In the genomic region with DNA sequence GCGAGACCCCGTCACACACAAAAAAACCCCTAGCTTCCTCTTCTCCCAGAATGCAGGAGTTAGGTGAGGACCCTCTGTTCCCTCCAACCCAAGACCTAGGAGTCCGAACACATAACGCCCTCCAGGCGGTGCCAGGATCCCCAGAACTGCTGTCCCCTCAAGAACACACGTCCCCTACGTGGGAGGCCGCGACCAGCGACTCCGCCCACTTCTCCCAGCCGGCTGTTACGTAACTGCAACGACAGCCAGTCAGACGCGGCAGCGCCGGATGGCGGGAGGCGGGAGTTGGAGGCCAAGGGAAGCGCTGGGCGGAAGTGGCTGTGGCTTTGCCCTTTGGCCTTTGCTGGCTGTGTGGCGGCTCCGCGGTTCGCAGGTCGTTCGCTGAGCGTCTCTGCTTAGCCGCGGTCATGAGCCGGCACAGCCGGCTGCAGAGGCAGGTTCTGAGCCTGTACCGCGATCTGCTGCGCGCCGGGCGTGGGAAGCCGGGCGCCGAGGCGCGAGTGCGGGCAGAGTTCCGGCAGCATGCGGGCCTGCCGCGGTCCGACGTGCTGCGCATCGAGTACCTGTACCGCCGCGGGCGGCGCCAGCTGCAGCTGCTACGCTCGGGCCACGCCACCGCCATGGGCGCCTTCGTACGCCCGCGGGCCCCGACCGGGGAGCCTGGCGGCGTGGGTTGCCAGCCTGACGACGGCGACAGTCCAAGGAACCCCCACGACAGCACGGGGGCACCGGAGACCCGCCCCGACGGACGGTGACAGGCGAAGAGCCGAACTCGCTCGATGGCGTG, we compare ENCODE assay signal across 1 cellular context.
TF ChIP-seq lines count a peak whose summit lies in the region.

A gene with protein sequence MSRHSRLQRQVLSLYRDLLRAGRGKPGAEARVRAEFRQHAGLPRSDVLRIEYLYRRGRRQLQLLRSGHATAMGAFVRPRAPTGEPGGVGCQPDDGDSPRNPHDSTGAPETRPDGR (plus strand): TSS at position 321 of the 787 bp plus-strand sequence. CDS start 87 bp downstream, at position 408.

TF ChIP-seq in HepG2, 621 proteins besides CTCF, POLR2A, EP300 and RAD21 (continued from another document and continues in another):
- TF ChIP-seq, protein P1, sequence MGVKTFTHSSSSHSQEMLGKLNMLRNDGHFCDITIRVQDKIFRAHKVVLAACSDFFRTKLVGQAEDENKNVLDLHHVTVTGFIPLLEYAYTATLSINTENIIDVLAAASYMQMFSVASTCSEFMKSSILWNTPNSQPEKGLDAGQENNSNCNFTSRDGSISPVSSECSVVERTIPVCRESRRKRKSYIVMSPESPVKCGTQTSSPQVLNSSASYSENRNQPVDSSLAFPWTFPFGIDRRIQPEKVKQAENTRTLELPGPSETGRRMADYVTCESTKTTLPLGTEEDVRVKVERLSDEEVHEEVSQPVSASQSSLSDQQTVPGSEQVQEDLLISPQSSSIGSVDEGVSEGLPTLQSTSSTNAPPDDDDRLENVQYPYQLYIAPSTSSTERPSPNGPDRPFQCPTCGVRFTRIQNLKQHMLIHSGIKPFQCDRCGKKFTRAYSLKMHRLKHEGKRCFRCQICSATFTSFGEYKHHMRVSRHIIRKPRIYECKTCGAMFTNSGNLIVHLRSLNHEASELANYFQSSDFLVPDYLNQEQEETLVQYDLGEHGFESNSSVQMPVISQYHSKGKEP (CRISPR knock-in tag; IDR thresholded peaks at IDR 0.05), result peak; percentile 13; the same call in 1 of the 2 replicates
- TF ChIP-seq ZNF629 (CRISPR knock-in tag; conservative IDR thresholded peaks at IDR 0.05), result no peak
- no peak for TF ChIP-seq MED13 (CRISPR knock-in tag; IDR thresholded peaks at IDR 0.05)
- peak in 1 of 2 experiments; percentile 87; a peak in 2 of 4 replicates for TF ChIP-seq KLF16 (CRISPR knock-in tag; IDR thresholded peaks at IDR 0.05)
- peak; percentile 65; the same call in 1 of the 2 replicates for TF ChIP-seq ZNF431 (CRISPR knock-in tag; IDR thresholded peaks at IDR 0.05; ENCODE audit: borderline replicate concordance, low read depth)
- 0 out of 2 replicates have a peak, but pooled peaks have one; percentile 39 for TF ChIP-seq SIN3B (IDR thresholded peaks at IDR 0.05; ENCODE audit: low read length)
- peak; percentile 94 for TF ChIP-seq FOXC1 (CRISPR knock-in tag; IDR thresholded peaks at IDR 0.05; ENCODE audit: borderline replicate concordance)
- TF ChIP-seq SPEN (CRISPR knock-in tag; IDR thresholded peaks at IDR 0.05; ENCODE audit: low read depth), result peak; percentile 93
- TF ChIP-seq, protein P2, sequence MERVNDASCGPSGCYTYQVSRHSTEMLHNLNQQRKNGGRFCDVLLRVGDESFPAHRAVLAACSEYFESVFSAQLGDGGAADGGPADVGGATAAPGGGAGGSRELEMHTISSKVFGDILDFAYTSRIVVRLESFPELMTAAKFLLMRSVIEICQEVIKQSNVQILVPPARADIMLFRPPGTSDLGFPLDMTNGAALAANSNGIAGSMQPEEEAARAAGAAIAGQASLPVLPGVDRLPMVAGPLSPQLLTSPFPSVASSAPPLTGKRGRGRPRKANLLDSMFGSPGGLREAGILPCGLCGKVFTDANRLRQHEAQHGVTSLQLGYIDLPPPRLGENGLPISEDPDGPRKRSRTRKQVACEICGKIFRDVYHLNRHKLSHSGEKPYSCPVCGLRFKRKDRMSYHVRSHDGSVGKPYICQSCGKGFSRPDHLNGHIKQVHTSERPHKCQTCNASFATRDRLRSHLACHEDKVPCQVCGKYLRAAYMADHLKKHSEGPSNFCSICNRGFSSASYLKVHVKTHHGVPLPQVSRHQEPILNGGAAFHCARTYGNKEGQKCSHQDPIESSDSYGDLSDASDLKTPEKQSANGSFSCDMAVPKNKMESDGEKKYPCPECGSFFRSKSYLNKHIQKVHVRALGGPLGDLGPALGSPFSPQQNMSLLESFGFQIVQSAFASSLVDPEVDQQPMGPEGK (CRISPR knock-in tag; IDR thresholded peaks at IDR 0.05), result peak; percentile 50; the same call in 1 of the 2 replicates
- TF ChIP-seq DR1 (CRISPR knock-in tag; IDR thresholded peaks at IDR 0.05), result peak; percentile 62
- peak; percentile 54; the same call in 1 of the 2 replicates for TF ChIP-seq PPARG (CRISPR knock-in tag; conservative IDR thresholded peaks at IDR 0.05)
- no peak for TF ChIP-seq NKX3-1 (CRISPR knock-in tag; IDR thresholded peaks at IDR 0.05)
- TF ChIP-seq ZSCAN12 (CRISPR knock-in tag; IDR thresholded peaks at IDR 0.05), result no peak
- TF ChIP-seq ZNF546 (CRISPR knock-in tag; conservative IDR thresholded peaks at IDR 0.05), result 0 out of 2 replicates have a peak, but pooled peaks have one; percentile 74
- peak; percentile 85 for TF ChIP-seq KMT2B (CRISPR knock-in tag; IDR thresholded peaks at IDR 0.05)
- peak; percentile 30; the same call in 1 of the 2 replicates for TF ChIP-seq ZNF138 (CRISPR knock-in tag; IDR thresholded peaks at IDR 0.05; ENCODE audit: low read depth)
- TF ChIP-seq, protein P3, sequence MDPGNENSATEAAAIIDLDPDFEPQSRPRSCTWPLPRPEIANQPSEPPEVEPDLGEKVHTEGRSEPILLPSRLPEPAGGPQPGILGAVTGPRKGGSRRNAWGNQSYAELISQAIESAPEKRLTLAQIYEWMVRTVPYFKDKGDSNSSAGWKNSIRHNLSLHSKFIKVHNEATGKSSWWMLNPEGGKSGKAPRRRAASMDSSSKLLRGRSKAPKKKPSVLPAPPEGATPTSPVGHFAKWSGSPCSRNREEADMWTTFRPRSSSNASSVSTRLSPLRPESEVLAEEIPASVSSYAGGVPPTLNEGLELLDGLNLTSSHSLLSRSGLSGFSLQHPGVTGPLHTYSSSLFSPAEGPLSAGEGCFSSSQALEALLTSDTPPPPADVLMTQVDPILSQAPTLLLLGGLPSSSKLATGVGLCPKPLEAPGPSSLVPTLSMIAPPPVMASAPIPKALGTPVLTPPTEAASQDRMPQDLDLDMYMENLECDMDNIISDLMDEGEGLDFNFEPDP (CRISPR knock-in tag; conservative IDR thresholded peaks at IDR 0.05), result no peak
- TF ChIP-seq JARID2 (CRISPR knock-in tag; IDR thresholded peaks at IDR 0.05; ENCODE audit: insufficient replicate concordance), result no peak
- peak; percentile 78; the same call in 1 of the 2 replicates for TF ChIP-seq HNF4G (IDR thresholded peaks at IDR 0.05; ENCODE audit: borderline replicate concordance, low read depth, low read length)
- TF ChIP-seq HNF4G (CRISPR knock-in tag; IDR thresholded peaks at IDR 0.05; ENCODE audit: borderline replicate concordance, low read depth), result peak; percentile 87
- TF ChIP-seq BHLHE40 (IDR thresholded peaks at IDR 0.05; ENCODE audit: low read length), result 0 out of 2 replicates have a peak, but pooled peaks have one; percentile 27
- TF ChIP-seq ZNF335 (CRISPR knock-in tag; IDR thresholded peaks at IDR 0.05), result no peak
- no peak for TF ChIP-seq TP53 (CRISPR knock-in tag; conservative IDR thresholded peaks at IDR 0.05)
- TF ChIP-seq ZNF772 (CRISPR knock-in tag; IDR thresholded peaks at IDR 0.05), result peak; percentile 82
- TF ChIP-seq MXD4 (CRISPR knock-in tag; IDR thresholded peaks at IDR 0.05), result no peak; the same call in 1 of the 2 replicates
- no peak for TF ChIP-seq U2AF2 (IDR thresholded peaks at IDR 0.05; ENCODE audit: low read depth, low read length)
- no peak for TF ChIP-seq CHD2 (IDR thresholded peaks at IDR 0.05; ENCODE audit: low read depth, low read length)
- TF ChIP-seq, protein P4, sequence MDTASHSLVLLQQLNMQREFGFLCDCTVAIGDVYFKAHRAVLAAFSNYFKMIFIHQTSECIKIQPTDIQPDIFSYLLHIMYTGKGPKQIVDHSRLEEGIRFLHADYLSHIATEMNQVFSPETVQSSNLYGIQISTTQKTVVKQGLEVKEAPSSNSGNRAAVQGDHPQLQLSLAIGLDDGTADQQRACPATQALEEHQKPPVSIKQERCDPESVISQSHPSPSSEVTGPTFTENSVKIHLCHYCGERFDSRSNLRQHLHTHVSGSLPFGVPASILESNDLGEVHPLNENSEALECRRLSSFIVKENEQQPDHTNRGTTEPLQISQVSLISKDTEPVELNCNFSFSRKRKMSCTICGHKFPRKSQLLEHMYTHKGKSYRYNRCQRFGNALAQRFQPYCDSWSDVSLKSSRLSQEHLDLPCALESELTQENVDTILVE (CRISPR knock-in tag; IDR thresholded peaks at IDR 0.05), result peak; percentile 19; the same call in 1 of the 2 replicates
- 0 out of 2 replicates have a peak, but pooled peaks have one; percentile 23 for TF ChIP-seq ZKSCAN5 (CRISPR knock-in tag; IDR thresholded peaks at IDR 0.05)
- peak; percentile 84; the same call in 1 of the 2 replicates for TF ChIP-seq ZNF703 (CRISPR knock-in tag; IDR thresholded peaks at IDR 0.05; ENCODE audit: borderline replicate concordance)
- TF ChIP-seq, protein P5, sequence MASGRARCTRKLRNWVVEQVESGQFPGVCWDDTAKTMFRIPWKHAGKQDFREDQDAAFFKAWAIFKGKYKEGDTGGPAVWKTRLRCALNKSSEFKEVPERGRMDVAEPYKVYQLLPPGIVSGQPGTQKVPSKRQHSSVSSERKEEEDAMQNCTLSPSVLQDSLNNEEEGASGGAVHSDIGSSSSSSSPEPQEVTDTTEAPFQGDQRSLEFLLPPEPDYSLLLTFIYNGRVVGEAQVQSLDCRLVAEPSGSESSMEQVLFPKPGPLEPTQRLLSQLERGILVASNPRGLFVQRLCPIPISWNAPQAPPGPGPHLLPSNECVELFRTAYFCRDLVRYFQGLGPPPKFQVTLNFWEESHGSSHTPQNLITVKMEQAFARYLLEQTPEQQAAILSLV (CRISPR knock-in tag; IDR thresholded peaks at IDR 0.05; ENCODE audit: borderline replicate concordance), result peak; percentile 75; the same call in 1 of the 2 replicates
- peak; percentile 52 for TF ChIP-seq TBL1XR1 (IDR thresholded peaks at IDR 0.05; ENCODE audit: borderline replicate concordance, low read length, partially characterized antibody)
- TF ChIP-seq SMAD1 (CRISPR knock-in tag; IDR thresholded peaks at IDR 0.05; ENCODE audit: borderline replicate concordance, low read depth), result no peak
- peak; percentile 94 for TF ChIP-seq ELF1 (CRISPR knock-in tag; IDR thresholded peaks at IDR 0.05)
- peak; percentile 49; the same call in 1 of the 2 replicates for TF ChIP-seq ZNF816 (CRISPR knock-in tag; IDR thresholded peaks at IDR 0.05; ENCODE audit: borderline replicate concordance)
- peak; percentile 99 for TF ChIP-seq ZNF777 (CRISPR knock-in tag; IDR thresholded peaks at IDR 0.05)
- TF ChIP-seq ZMYM3 (CRISPR knock-in tag; IDR thresholded peaks at IDR 0.05), result 0 out of 2 replicates have a peak, but pooled peaks have one; percentile 1
- TF ChIP-seq ZNF496 (CRISPR knock-in tag; IDR thresholded peaks at IDR 0.05; ENCODE audit: insufficient replicate concordance), result no peak
- TF ChIP-seq ZSCAN9 (CRISPR knock-in tag; IDR thresholded peaks at IDR 0.05; ENCODE audit: borderline replicate concordance), result peak; percentile 60; the same call in 1 of the 2 replicates
- no peak; the same call in 1 of the 2 replicates for TF ChIP-seq ZNF780A (CRISPR knock-in tag; IDR thresholded peaks at IDR 0.05)
- TF ChIP-seq THYN1 (CRISPR knock-in tag; IDR thresholded peaks at IDR 0.05; ENCODE audit: borderline replicate concordance, low read depth), result no peak
- TF ChIP-seq RBM22 (optimal IDR thresholded peaks at IDR 0.05; ENCODE audit: low read length), result peak; percentile 29
- TF ChIP-seq, protein P6, sequence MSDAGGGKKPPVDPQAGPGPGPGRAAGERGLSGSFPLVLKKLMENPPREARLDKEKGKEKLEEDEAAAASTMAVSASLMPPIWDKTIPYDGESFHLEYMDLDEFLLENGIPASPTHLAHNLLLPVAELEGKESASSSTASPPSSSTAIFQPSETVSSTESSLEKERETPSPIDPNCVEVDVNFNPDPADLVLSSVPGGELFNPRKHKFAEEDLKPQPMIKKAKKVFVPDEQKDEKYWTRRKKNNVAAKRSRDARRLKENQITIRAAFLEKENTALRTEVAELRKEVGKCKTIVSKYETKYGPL (CRISPR knock-in tag; IDR thresholded peaks at IDR 0.05), result peak; percentile 87; the same call in 1 of the 2 replicates
- TF ChIP-seq ZNF343 (CRISPR knock-in tag; IDR thresholded peaks at IDR 0.05), result no peak
- TF ChIP-seq PITX1 (CRISPR knock-in tag; IDR thresholded peaks at IDR 0.05), result no peak; the same call in 1 of the 2 replicates
- no peak for TF ChIP-seq HHEX (CRISPR knock-in tag; IDR thresholded peaks at IDR 0.05)
- peak; percentile 94 for TF ChIP-seq ZFY (CRISPR knock-in tag; IDR thresholded peaks at IDR 0.05)
- TF ChIP-seq KDM5B (CRISPR knock-in tag; IDR thresholded peaks at IDR 0.05; ENCODE audit: borderline replicate concordance), result peak; percentile 85
- TF ChIP-seq NRL (CRISPR knock-in tag; IDR thresholded peaks at IDR 0.05; ENCODE audit: borderline replicate concordance), result peak; percentile 78
- peak; percentile 67; the same call in 1 of the 2 replicates for TF ChIP-seq CBFB (CRISPR knock-in tag; IDR thresholded peaks at IDR 0.05)
- TF ChIP-seq, protein P7, sequence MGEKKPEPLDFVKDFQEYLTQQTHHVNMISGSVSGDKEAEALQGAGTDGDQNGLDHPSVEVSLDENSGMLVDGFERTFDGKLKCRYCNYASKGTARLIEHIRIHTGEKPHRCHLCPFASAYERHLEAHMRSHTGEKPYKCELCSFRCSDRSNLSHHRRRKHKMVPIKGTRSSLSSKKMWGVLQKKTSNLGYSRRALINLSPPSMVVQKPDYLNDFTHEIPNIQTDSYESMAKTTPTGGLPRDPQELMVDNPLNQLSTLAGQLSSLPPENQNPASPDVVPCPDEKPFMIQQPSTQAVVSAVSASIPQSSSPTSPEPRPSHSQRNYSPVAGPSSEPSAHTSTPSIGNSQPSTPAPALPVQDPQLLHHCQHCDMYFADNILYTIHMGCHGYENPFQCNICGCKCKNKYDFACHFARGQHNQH (CRISPR knock-in tag; IDR thresholded peaks at IDR 0.05), result no peak
- peak; percentile 86 for TF ChIP-seq GATAD1 (CRISPR knock-in tag; IDR thresholded peaks at IDR 0.05)
- peak; percentile 69 for TF ChIP-seq MED8 (CRISPR knock-in tag; IDR thresholded peaks at IDR 0.05; ENCODE audit: insufficient replicate concordance)
- TF ChIP-seq HDAC2 (CRISPR knock-in tag; IDR thresholded peaks at IDR 0.05), result peak; percentile 76; the same call in 1 of the 2 replicates
- peak; percentile 74; the same call in 1 of the 2 replicates for TF ChIP-seq ZNF337 (CRISPR knock-in tag; IDR thresholded peaks at IDR 0.05; ENCODE audit: borderline replicate concordance, low read depth)
- peak; percentile 27; the same call in 1 of the 2 replicates for TF ChIP-seq ZNF331 (CRISPR knock-in tag; IDR thresholded peaks at IDR 0.05)
- TF ChIP-seq, protein P8, sequence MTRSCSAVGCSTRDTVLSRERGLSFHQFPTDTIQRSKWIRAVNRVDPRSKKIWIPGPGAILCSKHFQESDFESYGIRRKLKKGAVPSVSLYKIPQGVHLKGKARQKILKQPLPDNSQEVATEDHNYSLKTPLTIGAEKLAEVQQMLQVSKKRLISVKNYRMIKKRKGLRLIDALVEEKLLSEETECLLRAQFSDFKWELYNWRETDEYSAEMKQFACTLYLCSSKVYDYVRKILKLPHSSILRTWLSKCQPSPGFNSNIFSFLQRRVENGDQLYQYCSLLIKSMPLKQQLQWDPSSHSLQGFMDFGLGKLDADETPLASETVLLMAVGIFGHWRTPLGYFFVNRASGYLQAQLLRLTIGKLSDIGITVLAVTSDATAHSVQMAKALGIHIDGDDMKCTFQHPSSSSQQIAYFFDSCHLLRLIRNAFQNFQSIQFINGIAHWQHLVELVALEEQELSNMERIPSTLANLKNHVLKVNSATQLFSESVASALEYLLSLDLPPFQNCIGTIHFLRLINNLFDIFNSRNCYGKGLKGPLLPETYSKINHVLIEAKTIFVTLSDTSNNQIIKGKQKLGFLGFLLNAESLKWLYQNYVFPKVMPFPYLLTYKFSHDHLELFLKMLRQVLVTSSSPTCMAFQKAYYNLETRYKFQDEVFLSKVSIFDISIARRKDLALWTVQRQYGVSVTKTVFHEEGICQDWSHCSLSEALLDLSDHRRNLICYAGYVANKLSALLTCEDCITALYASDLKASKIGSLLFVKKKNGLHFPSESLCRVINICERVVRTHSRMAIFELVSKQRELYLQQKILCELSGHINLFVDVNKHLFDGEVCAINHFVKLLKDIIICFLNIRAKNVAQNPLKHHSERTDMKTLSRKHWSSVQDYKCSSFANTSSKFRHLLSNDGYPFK (CRISPR knock-in tag; IDR thresholded peaks at IDR 0.05; ENCODE audit: borderline replicate concordance), result peak; percentile 63; the same call in 1 of the 2 replicates
